Comparison of ENCODE assay signal across 10 cellular contexts in the genomic region with DNA sequence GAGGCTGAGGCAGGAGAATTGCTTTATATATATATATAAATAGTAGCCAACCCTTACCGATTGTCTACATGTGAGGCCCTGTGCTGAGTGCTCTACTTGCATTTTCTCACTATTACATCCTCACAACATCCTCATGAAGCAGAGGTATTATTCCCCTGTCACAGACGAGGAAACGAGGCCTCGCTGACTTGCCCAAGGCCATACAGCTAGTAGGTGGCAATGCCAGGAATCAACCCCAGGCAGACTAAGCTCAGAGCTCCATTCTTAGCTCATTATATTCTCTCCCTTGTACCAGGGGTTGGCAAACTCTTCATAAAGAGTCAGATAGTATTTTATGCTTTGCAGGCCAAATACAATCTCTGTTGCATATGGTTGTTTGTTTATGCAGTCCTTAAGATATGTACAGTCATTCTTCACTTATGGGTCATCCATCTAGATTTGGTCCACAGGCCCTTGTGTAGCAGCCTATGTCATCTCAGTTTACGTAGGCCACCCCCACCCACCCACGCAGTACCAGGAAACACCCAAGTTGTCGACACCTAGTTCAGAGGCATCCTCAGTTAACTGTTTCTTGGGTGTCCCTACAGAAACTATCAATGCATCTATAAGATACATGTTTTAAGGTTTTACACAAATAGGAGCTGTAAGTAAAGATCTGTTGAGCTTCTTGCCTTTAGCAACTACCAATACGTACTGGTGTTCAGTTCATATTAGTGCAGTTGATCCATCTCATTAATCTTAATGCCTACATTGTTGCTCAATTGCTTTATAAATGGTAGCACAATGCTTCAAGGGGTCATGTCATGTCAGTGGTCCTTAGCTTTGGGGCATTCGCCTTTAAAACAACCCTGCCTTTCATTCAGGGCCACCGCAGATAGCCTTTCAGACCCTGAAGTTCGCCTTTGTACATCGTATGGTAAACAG.
DNase-seq lines count a peak whose midpoint lies in the region; ATAC-seq and TF ChIP-seq lines count a peak whose summit lies in the region.
"Had no signal": no experiment of that assay in that cellular context is flagged by ENCODE, and none has a peak within 500 bp of the region (broad histone marks: within the 10 kb centered on the region; RNA-seq: fewer than 3 reads in every experiment).

No MANE protein-coding gene starts in this region.

- H3K4me3 ChIP-seq in adipocyte (ENCODE audit: low read length) = no peak overlapping the region
- peak overlapping the region in 1 of 2 experiments; percentile 81 for H3K4me3 ChIP-seq in neutrophil (ENCODE audit: low read depth in 1 of 2, low read length in 1 of 2)
- H3K4me3 ChIP-seq: ascending aorta had no signal

- TF ChIP-seq CTCF in neutrophil (IDR thresholded peaks at IDR 0.05) = no peak

- no peak overlapping the region for H3K9ac ChIP-seq in adipocyte (ENCODE audit: low read length)

- H3K36me3 ChIP-seq in adipocyte (ENCODE audit: control insufficient read depth, insufficient read depth, low read length, severe bottlenecking) (no peaks in the 10 kb centered on the region), neutrophil (peaks cover 20% of the 10 kb centered on the region)
- H3K36me3 ChIP-seq: ascending aorta had no signal

- DNase-seq in activated gamma-delta T cell treated with Interleukin-2 at 50 U/mL for 16 hours (peak; percentile 31), activated gamma-delta T cell (lab: John Stamatoyannopoulos, UW) (no peak), adipocyte (ENCODE audit: low read depth) (peak; percentile 75), SKM-1 (lab: John Stamatoyannopoulos, UW; ENCODE audit: unreplicated experiment) (no peak), iPS-NIHi11 (ENCODE audit: low spot score) (no peak)
- DNase-seq: NCI-H1930 had no signal

- H3K27ac ChIP-seq in neutrophil = peak overlapping the region; percentile 97
- H3K27ac ChIP-seq: ascending aorta had no signal

- H3K27me3 ChIP-seq in adipocyte (replicated peaks; ENCODE audit: control insufficient read depth, insufficient read depth, low read length) = no peaks in the 10 kb centered on the region
- no peaks in the 10 kb centered on the region for H3K27me3 ChIP-seq in neutrophil
- H3K27me3 ChIP-seq: ascending aorta had no signal

- H3K4me1 ChIP-seq in adipocyte (ENCODE audit: control insufficient read depth, insufficient read depth, low read length) (peaks cover 16% of the 10 kb centered on the region), neutrophil (ENCODE audit: control insufficient read depth in 1 of 2, insufficient read depth in 1 of 2, low read depth in 1 of 2, low read length in 1 of 2) (peaks cover 96 to 98% of the 10 kb centered on the region in 2 experiments)
- H3K4me1 ChIP-seq: ascending aorta had no signal

- ATAC-seq in HG02970 (IDR thresholded peaks at IDR 0.05; ENCODE audit: low FRiP score, unreplicated experiment) = no peak
- no peak for ATAC-seq in GM21360 (IDR thresholded peaks at IDR 0.05; ENCODE audit: unreplicated experiment)

- H3K9me3 ChIP-seq in adipocyte (ENCODE audit: control insufficient read depth, low read length) = no peaks in the 10 kb centered on the region
- no peaks in the 10 kb centered on the region for H3K9me3 ChIP-seq in neutrophil
- H3K9me3 ChIP-seq: ascending aorta had no signal

Comparison
In these comparisons a context has a peak if more than half of its experiments do, and no peak if none do; other contexts are left out.
1. DNase-seq: peak in activated gamma-delta T cell treated with Interleukin-2 at 50 U/mL for 16 hours (single experiment) and adipocyte (single experiment); none in activated gamma-delta T cell (single experiment), SKM-1 (single experiment) and iPS-NIHi11 (single experiment).